Comparison of ENCODE assay signal across 8 cellular contexts in the genomic region with DNA sequence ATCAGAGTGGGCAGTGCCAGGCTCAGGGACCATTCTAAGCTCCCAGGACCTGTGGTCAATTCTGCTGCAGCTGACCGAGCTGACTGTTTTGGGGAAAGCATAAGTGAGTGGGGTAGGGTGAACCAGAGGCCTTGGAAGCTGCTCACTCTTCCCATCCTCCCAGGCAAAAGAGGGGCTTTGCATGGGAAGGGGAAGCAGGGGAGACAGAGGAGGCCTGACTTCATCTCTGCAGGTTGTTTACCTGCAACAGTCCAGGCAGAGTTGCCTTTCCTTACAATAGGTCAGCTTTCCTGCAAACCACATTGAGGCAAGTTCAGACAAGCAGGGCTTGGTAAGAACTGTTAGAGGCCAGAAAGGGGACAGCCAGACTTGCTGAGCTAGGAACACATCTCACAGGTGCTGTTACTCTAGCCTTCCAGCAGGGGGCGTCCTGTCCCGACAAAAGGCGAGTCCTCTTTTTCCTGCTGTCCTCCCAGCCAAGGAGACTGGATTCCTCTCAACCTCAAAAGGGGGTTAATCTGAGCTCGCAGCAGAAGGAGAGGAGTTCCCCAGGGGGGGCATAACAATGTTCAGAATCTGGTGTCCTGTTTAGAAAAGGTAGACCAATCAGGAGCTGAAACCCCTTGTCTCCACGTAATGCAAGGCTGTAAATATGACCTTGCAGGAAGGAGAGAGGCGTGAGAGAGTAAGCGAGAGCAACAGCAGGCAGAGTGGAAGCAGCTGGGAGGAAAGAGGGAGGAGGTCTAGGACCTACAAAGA. TPM values are rescaled to one million over a fixed set of nuclear protein-coding genes. Genes with fewer than 3 reads are reported as not detected.
A peak's percentile ranks its signal among the peaks of the same experiment; 100 is the strongest.
DNase-seq lines count a peak whose midpoint lies in the region; ATAC-seq and TF ChIP-seq lines count a peak whose summit lies in the region.

No MANE protein-coding gene starts in this region.

- 8% methylated on average over 2 to 7 of the region's 8 CpGs for WGBS in gastroesophageal sphincter (ENCODE audit: low coverage in 1 of 2), 2 donors

- peak overlapping the region in 9 of 11 experiments; percentile 4 to 56 (median 29); a peak in 7 of 22 replicates for H3K4me2 ChIP-seq in BLaER1 treated with 17β-estradiol and CSF1 and Interleukin-3, amounts not matched to agents 10 nM and 100 nM

- H4K20me1 ChIP-seq in BLaER1 treated with 17β-estradiol and CSF1 and Interleukin-3, amounts not matched to agents 10 nM and 100 nM: no peaks in the 10 kb centered on the region

- TF ChIP-seq EP300 in gastroesophageal sphincter (IDR thresholded peaks at IDR 0.05): no peak

- H3K9me3 ChIP-seq in BLaER1 treated with 17β-estradiol and CSF1 and Interleukin-3, amounts not matched to agents 10 nM and 100 nM (replicated peaks in 1 of 11): peaks cover 17 to 28% (median 23%) of the 10 kb centered on the region in 11 experiments; a peak in 21 of 22 replicates
- no peaks in the 10 kb centered on the region for H3K9me3 ChIP-seq in SJCRH30 (replicated peaks)
- no peaks in the 10 kb centered on the region for H3K9me3 ChIP-seq in gastroesophageal sphincter

- H3K4me3 ChIP-seq in BLaER1 treated with 17β-estradiol and CSF1 and Interleukin-3, amounts not matched to agents 10 nM and 100 nM: no peak overlapping the region
- no peak overlapping the region for H3K4me3 ChIP-seq in SJCRH30
- H3K4me3 ChIP-seq in gastroesophageal sphincter: no peak overlapping the region

- TF ChIP-seq CTCF in gastroesophageal sphincter (IDR thresholded peaks at IDR 0.05) (peak; percentile 88 to 91 (median 89)), omental fat pad (IDR thresholded peaks at IDR 0.05) (peak in 2 of 3 donors; percentile 66 to 88)

- DNase-seq in Kasumi-1 (lab: John Stamatoyannopoulos, UW) (peak; percentile 71 to 74), SJCRH30 (peak; percentile 44 to 84), omental fat pad (ENCODE audit: low spot score) (peak; percentile 27), substantia nigra (lab: John Stamatoyannopoulos, UW) (peak in 46 of 49 donors; percentile 11 to 79 (median 54))
- peak; percentile 68 for DNase-seq in activated naive CD4-positive, alpha-beta T cell treated with Interleukin-2 at 50 U/mL for 16 hours

- ATAC-seq in GM19455 (IDR thresholded peaks at IDR 0.05; ENCODE audit: unreplicated experiment) (peak; percentile 60), gastroesophageal sphincter (peak; percentile 74), omental fat pad (ENCODE audit: low FRiP score) (no peak)

- H3K9ac ChIP-seq in BLaER1 treated with 17β-estradiol and CSF1 and Interleukin-3, amounts not matched to agents 10 nM and 100 nM: no peak overlapping the region

- H3K36me3 ChIP-seq in BLaER1 treated with 17β-estradiol and CSF1 and Interleukin-3, amounts not matched to agents 10 nM and 100 nM: no peaks in the 10 kb centered on the region
- H3K36me3 ChIP-seq in SJCRH30 (no peaks in the 10 kb centered on the region), gastroesophageal sphincter (no peaks in the 10 kb centered on the region)

- H3K4me1 ChIP-seq in BLaER1 treated with 17β-estradiol and CSF1 and Interleukin-3, amounts not matched to agents 10 nM and 100 nM: peaks cover 0 to 14% (median 0%) of the 10 kb centered on the region in 10 experiments; a peak in 5 of 20 replicates
- H3K4me1 ChIP-seq in SJCRH30 (no peaks in the 10 kb centered on the region), gastroesophageal sphincter (peaks cover 0 to 14% (median 0%) of the 10 kb centered on the region in 3 donors)

- no peak overlapping the region for H3K27ac ChIP-seq in BLaER1 treated with 17β-estradiol and CSF1 and Interleukin-3, amounts not matched to agents 10 nM and 100 nM
- no peak overlapping the region for H3K27ac ChIP-seq in SJCRH30
- H3K27ac ChIP-seq in gastroesophageal sphincter: no peak overlapping the region
- no peak overlapping the region for H3K27ac ChIP-seq in substantia nigra (ENCODE audit: low read depth, low read length, poor library complexity, severe bottlenecking)

- TF ChIP-seq POLR2A in gastroesophageal sphincter (IDR thresholded peaks at IDR 0.05): no peak

- H3K27me3 ChIP-seq in BLaER1 treated with 17β-estradiol and CSF1 and Interleukin-3, amounts not matched to agents 10 nM and 100 nM: no peaks in the 10 kb centered on the region
- H3K27me3 ChIP-seq in SJCRH30: no peaks in the 10 kb centered on the region
- no peaks in the 10 kb centered on the region for H3K27me3 ChIP-seq in gastroesophageal sphincter

RNA-seq across cellular contexts. Expression of a gene that starts 4.3 kb away (rescaled TPM):
- 0.84 and 0.99 TPM in 2 replicates for total RNA-seq in SJCRH30 (2014; rRNA removed; shearing (Covaris generic))
- total RNA-seq in gastroesophageal sphincter (under 1 TPM in 1 of 4 donors, not detected in 3; 0.12 TPM), omental fat pad (under 1 TPM in 1 of 4 donors, not detected in 3; 0.24 TPM)

RNA-seq across cellular contexts. Expression of a gene that starts 53.3 kb away (rescaled TPM):
- 0.10 TPM in 2 replicates for total RNA-seq in SJCRH30 (2014; rRNA removed; shearing (Covaris generic))
- total RNA-seq in gastroesophageal sphincter (1 to 10 TPM in 3 of 4 donors, under 1 TPM in 1; 0.78 to 2.7 (median 1.5) TPM), omental fat pad (1 to 10 TPM in 2 of 4 donors, under 1 TPM in 2; 0.56 to 1.2 (median 0.90) TPM)
